Comparison of ENCODE assay signal across 1 cellular context in the genomic region with DNA sequence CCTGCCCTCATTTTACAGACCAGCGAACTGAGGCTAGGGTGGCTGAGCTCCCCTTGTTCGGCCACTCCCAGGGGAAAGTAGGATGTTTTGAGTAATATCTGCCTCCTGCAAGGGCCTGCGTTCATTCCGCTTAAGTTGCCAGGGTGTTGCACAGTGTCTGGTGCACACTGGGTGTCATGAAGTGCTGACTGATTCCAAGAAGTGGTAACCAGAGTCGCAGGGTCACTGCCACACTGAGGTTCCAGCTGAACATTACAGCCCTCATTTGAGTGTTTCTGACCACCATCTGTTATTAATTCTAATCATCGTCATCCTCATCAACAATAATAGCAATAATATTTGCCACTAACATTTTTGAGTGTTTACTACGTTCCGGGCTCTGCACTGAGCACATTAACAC.
TF ChIP-seq lines count a peak whose summit lies in the region.

No MANE protein-coding gene starts in this region.

TF ChIP-seq in K562, 482 proteins besides CTCF, POLR2A, EP300 and RAD21:
- 0 out of 2 replicates have a peak, but pooled peaks have one; percentile 21 for TF ChIP-seq MYC (IDR thresholded peaks at IDR 0.05; ENCODE audit: low read depth, low read length)
- TF ChIP-seq MYC (CRISPR knock-in tag; IDR thresholded peaks at IDR 0.05; ENCODE audit: borderline replicate concordance, low read depth) = no peak
- no peak for TF ChIP-seq TEAD4 (IDR thresholded peaks at IDR 0.05; ENCODE audit: low read length)
- no peak for TF ChIP-seq TEAD4 (CRISPR knock-in tag; IDR thresholded peaks at IDR 0.05; ENCODE audit: borderline replicate concordance)
